Comparison of ENCODE assay signal across 31 cellular contexts in genomic region chr11:12470236-12470635, GRCh38.
"Had no signal": no experiment of that assay in that cellular context is flagged by ENCODE, and none has a peak within 500 bp of the region (broad histone marks: within the 10 kb centered on the region; RNA-seq: fewer than 3 reads in every experiment).

No MANE protein-coding gene starts in this region.

- H3K4me1 Mint-ChIP-seq: activated naive CD8-positive, alpha-beta T cell treated with anti-CD3 and anti-CD28 coated beads for 36 hours; natural killer cell; stimulated activated memory B cell treated with anti-CD40 and anti-IgM and Interleukin-4, amounts not matched to agents 10 μg/mL and 1 μg/mL and 100 μg/mL, for 72 hours; stimulated activated naive CD8-positive, alpha-beta T cell treated with anti-CD3 and anti-CD28 coated beads, Interleukin-15, amount 100 ng/mL, for 72 hours had no signal

- H3K27me3 ChIP-seq: ascending aorta, cardiac muscle cell, esophagus squamous epithelium, neural progenitor cell had no signal

- H3K4me3 Mint-ChIP-seq: activated naive CD4-positive, alpha-beta T cell treated with anti-CD3 and anti-CD28 coated beads for 36 hours; activated naive CD8-positive, alpha-beta T cell treated with anti-CD3 and anti-CD28 coated beads for 36 hours; brain; natural killer cell; neural progenitor cell; stimulated activated memory B cell treated with anti-CD40 and anti-IgM and Interleukin-4, amounts not matched to agents 10 μg/mL and 1 μg/mL and 100 μg/mL, for 72 hours; stimulated activated naive CD8-positive, alpha-beta T cell treated with anti-CD3 and anti-CD28 coated beads, Interleukin-15, amount 100 ng/mL, for 72 hours; T-helper 1 cell treated with Interleukin-12 subunit alpha and Interleukin-12 subunit beta and Interleukin-4 antibody, amounts not matched to agents 30 μg/mL and 1 μg/mL, for 36 hours; type B pancreatic cell had no signal

- H3K27ac Mint-ChIP-seq: activated naive CD4-positive, alpha-beta T cell treated with anti-CD3 and anti-CD28 coated beads for 36 hours; activated naive CD8-positive, alpha-beta T cell treated with anti-CD3 and anti-CD28 coated beads for 36 hours; natural killer cell; neural progenitor cell; stimulated activated memory B cell treated with anti-CD40 and anti-IgM and Interleukin-4, amounts not matched to agents 10 μg/mL and 1 μg/mL and 100 μg/mL, for 72 hours; stimulated activated naive CD8-positive, alpha-beta T cell treated with anti-CD3 and anti-CD28 coated beads, Interleukin-15, amount 100 ng/mL, for 72 hours; T-helper 1 cell treated with Interleukin-12 subunit alpha and Interleukin-12 subunit beta and Interleukin-4 antibody, amounts not matched to agents 30 μg/mL and 1 μg/mL, for 36 hours; type B pancreatic cell had no signal

- H3K9me3 Mint-ChIP-seq: activated naive CD4-positive, alpha-beta T cell treated with anti-CD3 and anti-CD28 coated beads for 36 hours; activated naive CD8-positive, alpha-beta T cell treated with anti-CD3 and anti-CD28 coated beads for 36 hours; neural progenitor cell; T-helper 1 cell treated with Interleukin-12 subunit alpha and Interleukin-12 subunit beta and Interleukin-4 antibody, amounts not matched to agents 30 μg/mL and 1 μg/mL, for 36 hours; type B pancreatic cell had no signal

- H3K4me3 ChIP-seq: cardiac muscle cell, neural progenitor cell had no signal

- H3K36me3 ChIP-seq: cardiac muscle cell, neural progenitor cell had no signal

- H3K9me2 ChIP-seq: SK-N-SH had no signal

- H3K9ac ChIP-seq: neural progenitor cell, SK-N-SH had no signal

- H3K27ac ChIP-seq: cardiac muscle cell, neural progenitor cell, VCaP had no signal

- H3K4me2 ChIP-seq: neural progenitor cell, SK-N-SH had no signal

- H2AFZ ChIP-seq: neural progenitor cell had no signal

- H3K27me3 Mint-ChIP-seq: activated naive CD8-positive, alpha-beta T cell treated with anti-CD3 and anti-CD28 coated beads for 36 hours; brain; stimulated activated naive CD8-positive, alpha-beta T cell treated with anti-CD3 and anti-CD28 coated beads, Interleukin-15, amount 100 ng/mL, for 72 hours; type B pancreatic cell had no signal

- H3K9me3 ChIP-seq: esophagus squamous epithelium, SK-N-SH had no signal

- DNase-seq: activated CD4-positive, alpha-beta T cell treated with anti-CD3 and anti-CD28 coated beads for 4 hours; activated CD4-positive, alpha-beta T cell treated with anti-CD3 and anti-CD28 coated beads, Interleukin-2, amount 50 U/mL, for 4 hours; activated effector memory CD4-positive, alpha-beta T cell treated with Interleukin-2 at 50 U/mL for 16 hours; activated naive CD4-positive, alpha-beta T cell treated with anti-CD3 and anti-CD28 coated beads for 36 hours; activated naive CD8-positive, alpha-beta T cell treated with anti-CD3 and anti-CD28 coated beads for 36 hours; activated T-cell treated with anti-CD3 and anti-CD28 coated beads for 4 hours; cerebellar nuclear complex; cortex of kidney; esophagus squamous epithelium; glutamatergic neuron; islet precursor cell; mammary epithelial cell; midbrain; natural killer cell; occipital lobe; posterior cingulate gyrus; retina; SK-N-SH; small intestine; stimulated activated CD4-positive, alpha-beta T cell treated with anti-CD3 and anti-CD28 coated beads, Interleukin-4, amount 100 ng/mL, for 24 hours; stimulated activated naive CD8-positive, alpha-beta T cell treated with anti-CD3 and anti-CD28 coated beads, Interleukin-15, amount 100 ng/mL, for 72 hours; SW 1271; T-helper 9 cell had no signal

- H3K36me3 Mint-ChIP-seq: activated naive CD8-positive, alpha-beta T cell treated with anti-CD3 and anti-CD28 coated beads for 36 hours; natural killer cell; stimulated activated memory B cell treated with anti-CD40 and anti-IgM and Interleukin-4, amounts not matched to agents 10 μg/mL and 1 μg/mL and 100 μg/mL, for 72 hours had no signal
